In the genomic region with DNA sequence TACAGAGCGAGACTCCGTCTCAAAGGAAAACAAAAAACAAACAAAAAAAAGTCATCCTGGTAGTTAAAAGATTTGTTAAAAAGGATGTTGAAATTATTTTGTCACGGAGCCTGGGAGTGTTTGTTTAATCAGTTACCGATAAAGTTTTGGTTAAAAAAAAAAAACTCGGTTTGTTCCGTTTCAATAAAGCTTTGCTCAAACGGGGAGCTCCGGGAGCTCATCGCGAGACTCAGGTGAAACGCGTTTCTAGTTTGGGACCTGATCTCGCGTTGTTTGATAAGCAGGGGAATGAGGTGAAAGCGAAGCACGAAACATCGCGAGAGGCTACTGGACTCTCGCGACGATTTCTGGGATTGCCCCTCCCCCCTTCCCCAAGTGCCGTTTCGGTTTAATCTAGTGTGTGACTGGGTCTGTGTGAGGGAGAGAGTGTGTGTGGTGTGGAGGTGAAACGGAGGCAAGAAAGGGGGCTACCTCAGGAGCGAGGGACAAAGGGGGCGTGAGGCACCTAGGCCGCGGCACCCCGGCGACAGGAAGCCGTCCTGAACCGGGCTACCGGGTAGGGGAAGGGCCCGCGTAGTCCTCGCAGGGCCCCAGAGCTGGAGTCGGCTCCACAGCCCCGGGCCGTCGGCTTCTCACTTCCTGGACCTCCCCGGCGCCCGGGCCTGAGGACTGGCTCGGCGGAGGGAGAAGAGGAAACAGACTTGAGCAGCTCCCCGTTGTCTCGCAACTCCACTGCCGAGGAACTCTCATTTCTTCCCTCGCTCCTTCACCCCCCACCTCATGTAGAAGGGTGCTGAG, we compare ENCODE assay signal across 1 cellular context.
TF ChIP-seq lines count a peak whose summit lies in the region.

A gene (plus strand): TSS at position 374 of the 798 bp plus-strand sequence. CDS start 586 bp downstream, outside the sequence.

TF ChIP-seq in HepG2, 621 proteins besides CTCF, POLR2A, EP300 and RAD21 (continued from another document and continues in another):
- TF ChIP-seq, protein P1, sequence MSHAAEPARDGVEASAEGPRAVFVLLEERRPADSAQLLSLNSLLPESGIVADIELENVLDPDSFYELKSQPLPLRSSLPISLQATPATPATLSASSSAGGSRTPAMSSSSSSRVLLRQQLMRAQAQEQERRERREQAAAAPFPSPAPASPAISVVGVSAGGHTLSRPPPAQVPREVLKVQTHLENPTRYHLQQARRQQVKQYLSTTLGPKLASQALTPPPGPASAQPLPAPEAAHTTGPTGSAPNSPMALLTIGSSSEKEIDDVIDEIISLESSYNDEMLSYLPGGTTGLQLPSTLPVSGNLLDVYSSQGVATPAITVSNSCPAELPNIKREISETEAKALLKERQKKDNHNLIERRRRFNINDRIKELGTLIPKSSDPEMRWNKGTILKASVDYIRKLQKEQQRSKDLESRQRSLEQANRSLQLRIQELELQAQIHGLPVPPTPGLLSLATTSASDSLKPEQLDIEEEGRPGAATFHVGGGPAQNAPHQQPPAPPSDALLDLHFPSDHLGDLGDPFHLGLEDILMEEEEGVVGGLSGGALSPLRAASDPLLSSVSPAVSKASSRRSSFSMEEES (CRISPR knock-in tag; IDR thresholded peaks at IDR 0.05) = peak; percentile 72
- TF ChIP-seq DPF2 (CRISPR knock-in tag; IDR thresholded peaks at IDR 0.05; ENCODE audit: borderline replicate concordance, low read depth) = no peak
- TF ChIP-seq TBL1XR1 (IDR thresholded peaks at IDR 0.05; ENCODE audit: borderline replicate concordance, low read length, partially characterized antibody) = peak; percentile 79
- peak; percentile 98 for TF ChIP-seq KMT2B (CRISPR knock-in tag; IDR thresholded peaks at IDR 0.05)
- no peak for TF ChIP-seq ZNF431 (CRISPR knock-in tag; IDR thresholded peaks at IDR 0.05; ENCODE audit: borderline replicate concordance, low read depth)
- peak; percentile 97; the same call in 1 of the 2 replicates for TF ChIP-seq ZNF83 (CRISPR knock-in tag; IDR thresholded peaks at IDR 0.05; ENCODE audit: borderline replicate concordance)
- TF ChIP-seq ZNF382 (CRISPR knock-in tag; IDR thresholded peaks at IDR 0.05; ENCODE audit: borderline replicate concordance) = no peak
- TF ChIP-seq ASH2L (IDR thresholded peaks at IDR 0.05; ENCODE audit: insufficient read length, low read depth, low read length) = peak; percentile 97
- TF ChIP-seq MAFG (CRISPR knock-in tag; IDR thresholded peaks at IDR 0.05) = no peak
- TF ChIP-seq ZNF816 (CRISPR knock-in tag; IDR thresholded peaks at IDR 0.05; ENCODE audit: borderline replicate concordance) = peak; percentile 84
- peak; percentile 53 for TF ChIP-seq TMF1 (CRISPR knock-in tag; IDR thresholded peaks at IDR 0.05; ENCODE audit: low read depth)
- TF ChIP-seq, protein P2, sequence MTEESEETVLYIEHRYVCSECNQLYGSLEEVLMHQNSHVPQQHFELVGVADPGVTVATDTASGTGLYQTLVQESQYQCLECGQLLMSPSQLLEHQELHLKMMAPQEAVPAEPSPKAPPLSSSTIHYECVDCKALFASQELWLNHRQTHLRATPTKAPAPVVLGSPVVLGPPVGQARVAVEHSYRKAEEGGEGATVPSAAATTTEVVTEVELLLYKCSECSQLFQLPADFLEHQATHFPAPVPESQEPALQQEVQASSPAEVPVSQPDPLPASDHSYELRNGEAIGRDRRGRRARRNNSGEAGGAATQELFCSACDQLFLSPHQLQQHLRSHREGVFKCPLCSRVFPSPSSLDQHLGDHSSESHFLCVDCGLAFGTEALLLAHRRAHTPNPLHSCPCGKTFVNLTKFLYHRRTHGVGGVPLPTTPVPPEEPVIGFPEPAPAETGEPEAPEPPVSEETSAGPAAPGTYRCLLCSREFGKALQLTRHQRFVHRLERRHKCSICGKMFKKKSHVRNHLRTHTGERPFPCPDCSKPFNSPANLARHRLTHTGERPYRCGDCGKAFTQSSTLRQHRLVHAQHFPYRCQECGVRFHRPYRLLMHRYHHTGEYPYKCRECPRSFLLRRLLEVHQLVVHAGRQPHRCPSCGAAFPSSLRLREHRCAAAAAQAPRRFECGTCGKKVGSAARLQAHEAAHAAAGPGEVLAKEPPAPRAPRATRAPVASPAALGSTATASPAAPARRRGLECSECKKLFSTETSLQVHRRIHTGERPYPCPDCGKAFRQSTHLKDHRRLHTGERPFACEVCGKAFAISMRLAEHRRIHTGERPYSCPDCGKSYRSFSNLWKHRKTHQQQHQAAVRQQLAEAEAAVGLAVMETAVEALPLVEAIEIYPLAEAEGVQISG (CRISPR knock-in tag; IDR thresholded peaks at IDR 0.05) = peak; percentile 58; the same call in 1 of the 2 replicates
- TF ChIP-seq, protein P3, sequence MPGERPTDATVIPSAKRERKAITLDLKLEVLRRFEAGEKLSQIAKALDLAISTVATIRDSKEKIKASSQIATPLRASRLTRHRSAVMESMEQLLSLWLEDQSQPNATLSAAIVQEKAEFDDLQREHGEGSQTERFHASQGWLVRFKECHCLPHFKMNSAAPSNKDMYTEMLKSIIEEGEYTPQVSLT (CRISPR knock-in tag; IDR thresholded peaks at IDR 0.05; ENCODE audit: borderline replicate concordance, low read depth) = no peak
- TF ChIP-seq, protein P4, sequence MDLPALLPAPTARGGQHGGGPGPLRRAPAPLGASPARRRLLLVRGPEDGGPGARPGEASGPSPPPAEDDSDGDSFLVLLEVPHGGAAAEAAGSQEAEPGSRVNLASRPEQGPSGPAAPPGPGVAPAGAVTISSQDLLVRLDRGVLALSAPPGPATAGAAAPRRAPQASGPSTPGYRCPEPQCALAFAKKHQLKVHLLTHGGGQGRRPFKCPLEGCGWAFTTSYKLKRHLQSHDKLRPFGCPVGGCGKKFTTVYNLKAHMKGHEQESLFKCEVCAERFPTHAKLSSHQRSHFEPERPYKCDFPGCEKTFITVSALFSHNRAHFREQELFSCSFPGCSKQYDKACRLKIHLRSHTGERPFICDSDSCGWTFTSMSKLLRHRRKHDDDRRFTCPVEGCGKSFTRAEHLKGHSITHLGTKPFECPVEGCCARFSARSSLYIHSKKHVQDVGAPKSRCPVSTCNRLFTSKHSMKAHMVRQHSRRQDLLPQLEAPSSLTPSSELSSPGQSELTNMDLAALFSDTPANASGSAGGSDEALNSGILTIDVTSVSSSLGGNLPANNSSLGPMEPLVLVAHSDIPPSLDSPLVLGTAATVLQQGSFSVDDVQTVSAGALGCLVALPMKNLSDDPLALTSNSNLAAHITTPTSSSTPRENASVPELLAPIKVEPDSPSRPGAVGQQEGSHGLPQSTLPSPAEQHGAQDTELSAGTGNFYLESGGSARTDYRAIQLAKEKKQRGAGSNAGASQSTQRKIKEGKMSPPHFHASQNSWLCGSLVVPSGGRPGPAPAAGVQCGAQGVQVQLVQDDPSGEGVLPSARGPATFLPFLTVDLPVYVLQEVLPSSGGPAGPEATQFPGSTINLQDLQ (CRISPR knock-in tag; IDR thresholded peaks at IDR 0.05) = no peak
- TF ChIP-seq, protein P5, sequence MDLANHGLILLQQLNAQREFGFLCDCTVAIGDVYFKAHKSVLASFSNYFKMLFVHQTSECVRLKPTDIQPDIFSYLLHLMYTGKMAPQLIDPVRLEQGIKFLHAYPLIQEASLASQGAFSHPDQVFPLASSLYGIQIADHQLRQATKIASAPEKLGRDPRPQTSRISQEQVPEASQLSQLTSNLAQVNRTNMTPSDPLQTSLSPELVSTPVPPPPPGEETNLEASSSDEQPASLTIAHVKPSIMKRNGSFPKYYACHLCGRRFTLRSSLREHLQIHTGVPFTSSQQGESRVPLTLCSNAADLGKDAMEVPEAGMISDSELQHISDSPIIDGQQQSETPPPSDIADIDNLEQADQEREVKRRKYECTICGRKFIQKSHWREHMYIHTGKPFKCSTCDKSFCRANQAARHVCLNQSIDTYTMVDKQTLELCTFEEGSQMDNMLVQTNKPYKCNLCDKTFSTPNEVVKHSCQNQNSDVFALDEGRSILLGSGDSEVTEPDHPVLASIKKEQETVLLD (CRISPR knock-in tag; IDR thresholded peaks at IDR 0.05; ENCODE audit: low read depth) = peak; percentile 80
- peak; percentile 98; the same call in 1 of the 2 replicates for TF ChIP-seq ARNT2 (CRISPR knock-in tag; IDR thresholded peaks at IDR 0.05; ENCODE audit: low read depth)
- no peak for TF ChIP-seq ZBTB42 (CRISPR knock-in tag; IDR thresholded peaks at IDR 0.05)
- TF ChIP-seq KDM4B (CRISPR knock-in tag; IDR thresholded peaks at IDR 0.05) = no peak; the same call in 1 of the 2 replicates
- TF ChIP-seq, protein P6, sequence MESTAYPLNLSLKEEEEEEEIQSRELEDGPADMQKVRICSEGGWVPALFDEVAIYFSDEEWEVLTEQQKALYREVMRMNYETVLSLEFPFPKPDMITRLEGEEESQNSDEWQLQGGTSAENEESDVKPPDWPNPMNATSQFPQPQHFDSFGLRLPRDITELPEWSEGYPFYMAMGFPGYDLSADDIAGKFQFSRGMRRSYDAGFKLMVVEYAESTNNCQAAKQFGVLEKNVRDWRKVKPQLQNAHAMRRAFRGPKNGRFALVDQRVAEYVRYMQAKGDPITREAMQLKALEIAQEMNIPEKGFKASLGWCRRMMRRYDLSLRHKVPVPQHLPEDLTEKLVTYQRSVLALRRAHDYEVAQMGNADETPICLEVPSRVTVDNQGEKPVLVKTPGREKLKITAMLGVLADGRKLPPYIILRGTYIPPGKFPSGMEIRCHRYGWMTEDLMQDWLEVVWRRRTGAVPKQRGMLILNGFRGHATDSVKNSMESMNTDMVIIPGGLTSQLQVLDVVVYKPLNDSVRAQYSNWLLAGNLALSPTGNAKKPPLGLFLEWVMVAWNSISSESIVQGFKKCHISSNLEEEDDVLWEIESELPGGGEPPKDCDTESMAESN (CRISPR knock-in tag; conservative IDR thresholded peaks at IDR 0.05) = peak; percentile 74; the same call in 1 of the 2 replicates
- TF ChIP-seq SP4 (CRISPR knock-in tag; IDR thresholded peaks at IDR 0.05) = peak; percentile 47; the same call in 1 of the 2 replicates
- TF ChIP-seq ZNF143 (CRISPR knock-in tag; IDR thresholded peaks at IDR 0.05) = peak; percentile 81
- no peak for TF ChIP-seq EHMT2 (IDR thresholded peaks at IDR 0.05; ENCODE audit: borderline replicate concordance, low read depth, low read length)
- TF ChIP-seq SMAD9 (CRISPR knock-in tag; IDR thresholded peaks at IDR 0.05) = no peak
- TF ChIP-seq ZNF543 (CRISPR knock-in tag; IDR thresholded peaks at IDR 0.05) = peak; percentile 74; the same call in 1 of the 2 replicates
- TF ChIP-seq EZH2 (conservative IDR thresholded peaks at IDR 0.05; ENCODE audit: low read depth, low read length) = no peak
- peak; percentile 85 for TF ChIP-seq SALL1 (CRISPR knock-in tag; IDR thresholded peaks at IDR 0.05)
- TF ChIP-seq, protein P7, sequence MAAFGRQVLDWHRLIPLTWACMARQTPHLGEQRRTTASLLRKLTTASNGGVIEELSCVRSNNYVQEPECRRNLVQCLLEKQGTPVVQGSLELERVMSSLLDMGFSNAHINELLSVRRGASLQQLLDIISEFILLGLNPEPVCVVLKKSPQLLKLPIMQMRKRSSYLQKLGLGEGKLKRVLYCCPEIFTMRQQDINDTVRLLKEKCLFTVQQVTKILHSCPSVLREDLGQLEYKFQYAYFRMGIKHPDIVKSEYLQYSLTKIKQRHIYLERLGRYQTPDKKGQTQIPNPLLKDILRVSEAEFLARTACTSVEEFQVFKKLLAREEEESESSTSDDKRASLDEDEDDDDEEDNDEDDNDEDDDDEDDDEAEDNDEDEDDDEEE (CRISPR knock-in tag; IDR thresholded peaks at IDR 0.05) = peak; percentile 35
- TF ChIP-seq, protein P8, sequence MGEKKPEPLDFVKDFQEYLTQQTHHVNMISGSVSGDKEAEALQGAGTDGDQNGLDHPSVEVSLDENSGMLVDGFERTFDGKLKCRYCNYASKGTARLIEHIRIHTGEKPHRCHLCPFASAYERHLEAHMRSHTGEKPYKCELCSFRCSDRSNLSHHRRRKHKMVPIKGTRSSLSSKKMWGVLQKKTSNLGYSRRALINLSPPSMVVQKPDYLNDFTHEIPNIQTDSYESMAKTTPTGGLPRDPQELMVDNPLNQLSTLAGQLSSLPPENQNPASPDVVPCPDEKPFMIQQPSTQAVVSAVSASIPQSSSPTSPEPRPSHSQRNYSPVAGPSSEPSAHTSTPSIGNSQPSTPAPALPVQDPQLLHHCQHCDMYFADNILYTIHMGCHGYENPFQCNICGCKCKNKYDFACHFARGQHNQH (CRISPR knock-in tag; IDR thresholded peaks at IDR 0.05) = peak; percentile 89
- no peak for TF ChIP-seq ZNF660 (CRISPR knock-in tag; IDR thresholded peaks at IDR 0.05; ENCODE audit: borderline replicate concordance, low read depth)
- TF ChIP-seq FOXA1 (IDR thresholded peaks at IDR 0.05) = peak; percentile 5; the same call in 1 of the 2 replicates
- peak; percentile 88 for TF ChIP-seq FOXA1 (CRISPR knock-in tag; IDR thresholded peaks at IDR 0.05)
- peak; percentile 87; the same call in 1 of the 2 replicates for TF ChIP-seq NFKBIZ (CRISPR knock-in tag; IDR thresholded peaks at IDR 0.05)
- no peak for TF ChIP-seq FOXK2 (IDR thresholded peaks at IDR 0.05)
- no peak for TF ChIP-seq DNMT1 (CRISPR knock-in tag; IDR thresholded peaks at IDR 0.05)
